ENCODE assay signal across 22 cellular contexts in genomic region chr2:20390524-20391123, GRCh38.
"Had no signal": no experiment of that assay in that cellular context is flagged by ENCODE, and none has a peak within 500 bp of the region (broad histone marks: within the 10 kb centered on the region; RNA-seq: fewer than 3 reads in every experiment).

No MANE protein-coding gene starts in this region.

- H3K4me3 Mint-ChIP-seq: activated CD4-positive, alpha-beta T cell treated with anti-CD3 and anti-CD28 coated beads, Interleukin-2, amount 10 ng/mL, durations not matched to agents 7 days and 5 days; activated T-cell treated with anti-CD3 and anti-CD28 coated beads, Interleukin-2, amount 50 U/mL, for 72 hours; nephron; stimulated activated naive CD8-positive, alpha-beta T cell treated with anti-CD3 and anti-CD28 coated beads, Interleukin-15, amount 100 ng/mL, for 72 hours had no signal

- H3K9me3 Mint-ChIP-seq: activated CD4-positive, alpha-beta T cell treated with anti-CD3 and anti-CD28 coated beads, Interleukin-2, amount 10 ng/mL, durations not matched to agents 7 days and 5 days; activated naive CD4-positive, alpha-beta T cell treated with anti-CD3 and anti-CD28 coated beads, Interleukin-2, amount 50 U/mL, for 72 hours; activated T-cell treated with anti-CD3 and anti-CD28 coated beads, Interleukin-2, amount 50 U/mL, for 72 hours; nephron; stimulated activated naive CD8-positive, alpha-beta T cell treated with anti-CD3 and anti-CD28 coated beads, Interleukin-15, amount 100 ng/mL, for 72 hours had no signal

- DNase-seq: activated CD4-positive, alpha-beta T cell treated with anti-CD3 and anti-CD28 coated beads, Interleukin-2, amount 10 ng/mL, durations not matched to agents 7 days and 5 days; activated gamma-delta T cell; activated T-cell treated with anti-CD3 and anti-CD28 coated beads, Interleukin-2, amount 50 U/mL, for 72 hours; amniotic stem cell; body of pancreas; central memory CD4-positive, alpha-beta T cell; foreskin melanocyte; glutamatergic neuron; islet precursor cell; lower lobe of right lung; occipital lobe; right cardiac atrium; small intestine; stimulated activated CD4-positive, alpha-beta T cell treated with anti-CD3 and anti-CD28 coated beads, Interleukin-4, amount 100 ng/mL, for 1 hour; stimulated activated naive CD8-positive, alpha-beta T cell treated with anti-CD3 and anti-CD28 coated beads, Interleukin-15, amount 100 ng/mL, for 72 hours; T1000; trophoblast cell had no signal

- H3K4me3 ChIP-seq: body of pancreas, dorsolateral prefrontal cortex, lower lobe of right lung, vagina had no signal

- H3K36me3 ChIP-seq: lower lobe of right lung, vagina had no signal

- H3K27me3 ChIP-seq: body of pancreas, dorsolateral prefrontal cortex, vagina had no signal

- H3K9me3 ChIP-seq: body of pancreas, lower lobe of right lung, vagina had no signal

- H3K36me3 Mint-ChIP-seq: activated naive CD4-positive, alpha-beta T cell treated with anti-CD3 and anti-CD28 coated beads, Interleukin-2, amount 50 U/mL, for 72 hours had no signal

- ATAC-seq: activated naive CD4-positive, alpha-beta T cell treated with anti-CD3 and anti-CD28 coated beads, Interleukin-2, amount 50 U/mL, for 72 hours; body of pancreas; lower lobe of right lung; right cardiac atrium; stimulated activated naive CD8-positive, alpha-beta T cell treated with anti-CD3 and anti-CD28 coated beads, Interleukin-15, amount 100 ng/mL, for 72 hours had no signal

- H3K27ac ChIP-seq: body of pancreas, epithelial cell of prostate, lower lobe of right lung, vagina had no signal

- H3K27ac Mint-ChIP-seq: activated CD4-positive, alpha-beta T cell treated with anti-CD3 and anti-CD28 coated beads, Interleukin-2, amount 10 ng/mL, durations not matched to agents 7 days and 5 days; activated naive CD4-positive, alpha-beta T cell treated with anti-CD3 and anti-CD28 coated beads, Interleukin-2, amount 50 U/mL, for 72 hours; activated T-cell treated with anti-CD3 and anti-CD28 coated beads, Interleukin-2, amount 50 U/mL, for 72 hours; nephron; stimulated activated naive CD8-positive, alpha-beta T cell treated with anti-CD3 and anti-CD28 coated beads, Interleukin-15, amount 100 ng/mL, for 72 hours had no signal

- H3K4me1 ChIP-seq: body of pancreas, lower lobe of right lung, vagina had no signal

- H3K27me3 Mint-ChIP-seq: stimulated activated naive CD8-positive, alpha-beta T cell treated with anti-CD3 and anti-CD28 coated beads, Interleukin-15, amount 100 ng/mL, for 72 hours had no signal

- H3K4me1 Mint-ChIP-seq: nephron; stimulated activated naive CD8-positive, alpha-beta T cell treated with anti-CD3 and anti-CD28 coated beads, Interleukin-15, amount 100 ng/mL, for 72 hours had no signal
